ENCODE assay signal across 8 cellular contexts in genomic region chr7:15685358-15686181, GRCh38. TPM values are rescaled to one million over a fixed set of nuclear protein-coding genes. Genes with fewer than 3 reads are reported as not detected.
A peak's percentile ranks its signal among the peaks of the same experiment; 100 is the strongest.
DNase-seq lines count a peak whose midpoint lies in the region; ATAC-seq, FAIRE-seq and TF ChIP-seq lines count a peak whose summit lies in the region.
"Had no signal": no experiment of that assay in that cellular context is flagged by ENCODE, and none has a peak within 500 bp of the region (broad histone marks: within the 10 kb centered on the region; RNA-seq: fewer than 3 reads in every experiment).

No MANE protein-coding gene starts in this region.

- H3K36me3 ChIP-seq in HepG2 (replicated peaks in 1 of 2; ENCODE audit: control insufficient read depth in 1 of 2, insufficient read depth in 2 of 2, low read length in 2 of 2) (no peaks in the 10 kb centered on the region), tibial nerve (no peaks in the 10 kb centered on the region)

- DNase-seq in LHCN-M2 (ENCODE audit: low read depth) (peak; percentile 44), choroid plexus epithelial cell (ENCODE audit: low read depth) (peak; percentile 26), HepG2 (ENCODE audit: low spot score) (no peak), tibial nerve (ENCODE audit: low spot score in 2 of 2) (peak; percentile 41 to 58), NOMO-1 treated with DMSO at 0.1 percent for 48 hours (lab: John Stamatoyannopoulos, UW; ENCODE audit: unreplicated experiment) (no peak), cerebellar cortex (ENCODE audit: low spot score) (no peak), HPDE6-E6E7 (ENCODE audit: extremely low spot score) (no peak)
- DNase-seq: activated B cell treated with CpG ODN at 0.5 μM for 24 hours had no signal

- H2AFZ ChIP-seq in HepG2 (ENCODE audit: low read length), result no peak overlapping the region

- no TSS peak for BruUV-seq in HepG2 (replicated peaks; lab: Mats Ljungman, UMichigan)

- H3K4me3 ChIP-seq in choroid plexus epithelial cell (ENCODE audit: low read depth, low read length) (peak overlapping the region; percentile 1), HepG2 (replicated peaks in 1 of 3; ENCODE audit: insufficient read depth in 1 of 3, low read depth in 2 of 3, low read length in 3 of 3) (no peak overlapping the region), tibial nerve (peak overlapping the region; percentile 44 to 82 (median 54))

- no peak for ATAC-seq in HepG2

- no peak for FAIRE-seq in HepG2 (lab: Jason Lieb, UNC)

- H3K4me1 ChIP-seq in HepG2 (ENCODE audit: insufficient read depth, low read length) (no peaks in the 10 kb centered on the region), tibial nerve (peaks cover 0 to 5% (median 0%) of the 10 kb centered on the region in 4 donors)

- no peak overlapping the region for H3K27ac ChIP-seq in HepG2 (ENCODE audit: extremely low read length, insufficient read depth, low read length)
- H3K27ac ChIP-seq in tibial nerve, result peak overlapping the region; percentile 70 to 94 (median 86)

- H3K4me2 ChIP-seq in HepG2 (ENCODE audit: low read depth, low read length), result no peak overlapping the region

- no peak for TF ChIP-seq CTCF in choroid plexus epithelial cell (conservative IDR thresholded peaks at IDR 0.05; ENCODE audit: low read depth, low read length)
- TF ChIP-seq CTCF in HepG2 (CRISPR knock-in tag; IDR thresholded peaks at IDR 0.05), result no peak
- TF ChIP-seq CTCF in tibial nerve (IDR thresholded peaks at IDR 0.05), result peak in 1 of 5 experiments; percentile 12

- no peak for TF ChIP-seq RAD21 in HepG2 (CRISPR knock-in tag; IDR thresholded peaks at IDR 0.05)

- 37% methylated on average over 36 of the region's 50 CpGs for WGBS in HepG2 (ENCODE audit: low lambda C conversion rate)
- 1 to 2% methylated on average over 43 to 47 of the region's 50 CpGs for WGBS in tibial nerve, 2 donors

- no peaks in the 10 kb centered on the region for H4K20me1 ChIP-seq in HepG2 (ENCODE audit: insufficient read depth, low read length)

- H3K27me3 ChIP-seq in HepG2 (ENCODE audit: control insufficient read depth in 1 of 2, insufficient read depth in 2 of 2, low read length in 2 of 2) (peaks cover 0 to 20% of the 10 kb centered on the region in 2 experiments; a peak in 2 of 5 replicates), tibial nerve (peaks cover 0 to 7% of the 10 kb centered on the region in 2 donors)

- TF ChIP-seq POLR2A in HepG2 (IDR thresholded peaks at IDR 0.05; ENCODE audit: insufficient read depth in 1 of 2, low read depth in 2 of 2, low read length in 2 of 2) (no peak), tibial nerve (IDR thresholded peaks at IDR 0.05) (no peak)

- CTCF ChIA-PET in HepG2 (lab: Yijun Ruan, JAX; ENCODE audit: low intra/inter-chr PET ratio, low total read pairs), result no interaction called here

- H3K9me3 ChIP-seq in HepG2 (ENCODE audit: low read length) (no peaks in the 10 kb centered on the region), tibial nerve (no peaks in the 10 kb centered on the region)

- POLR2A ChIA-PET in HepG2 (lab: Yijun Ruan, JAX), result no interaction called here

- H3K9ac ChIP-seq in HepG2 (ENCODE audit: insufficient read depth, low read depth, low read length), result no peak overlapping the region

- intact Hi-C loops in HepG2 (cut with micrococcal nuclease; ENCODE audit: unreplicated experiment), result no loop called here

- TF ChIP-seq EP300 in HepG2 (IDR thresholded peaks at IDR 0.05; ENCODE audit: low read depth in 2 of 2, low read length in 2 of 2), result no peak
- no peak for TF ChIP-seq EP300 in HepG2 (CRISPR knock-in tag; IDR thresholded peaks at IDR 0.05; ENCODE audit: borderline replicate concordance)
- peak in 1 of 2 donors; percentile 83 for TF ChIP-seq EP300 in tibial nerve (IDR thresholded peaks at IDR 0.05)

- in situ Hi-C loops in HepG2 (cut with HindIII; ENCODE audit: extremely low pct_ligation_motif_present, low pct_unique_long_range_greater_than_20kb), result no loop called here

- no peaks in the 10 kb centered on the region for H3K79me2 ChIP-seq in HepG2 (ENCODE audit: insufficient read depth, low read length)

TF ChIP-seq in HepG2, 621 proteins besides CTCF, POLR2A, EP300 and RAD21:
- TF ChIP-seq AFF4 (CRISPR knock-in tag; IDR thresholded peaks at IDR 0.05) (no peak), CEBPB (IDR thresholded peaks at IDR 0.05; ENCODE audit: borderline replicate concordance, low read depth, low read length) (peak; percentile 65; the same call in 1 of the 2 replicates)

RNA-seq across cellular contexts. Expression of gene MEOX2, which starts 0.9 kb away (rescaled TPM):
- total RNA-seq in LHCN-M2 (2014; rRNA removed) (0.06 TPM in 1 of 2 replicates, not detected in the other), HepG2 (2016; rRNA removed; fragmentation: Illumina TruSeq; extraction: Trizol) (not detected in 2 replicates), tibial nerve (100 to 1,000 TPM in 2 of 4 donors, 10 to 100 TPM in 2; 43.2 to 115 (median 104) TPM)
- 0.05 TPM for polyA plus RNA-seq in LHCN-M2 (2012)
- not detected in 2 replicates for total RNA-seq in HepG2 (2016; cell fraction: cytosol; rRNA removed; fragmentation: Illumina TruSeq; extraction: Trizol; ENCODE audit: low read depth)
- total RNA-seq in HepG2 (2016; cell fraction: insoluble cytoplasmic fraction; rRNA removed; fragmentation: Illumina TruSeq; extraction: Trizol), result not detected in 2 replicates
- not detected in 2 replicates for total RNA-seq in HepG2 (2016; cell fraction: membrane; rRNA removed; fragmentation: Illumina TruSeq; extraction: Trizol)
- total RNA-seq in HepG2 (2016; cell fraction: nucleus; rRNA removed; fragmentation: Illumina TruSeq; extraction: Trizol), result not detected in 2 replicates
- polyA plus RNA-seq in HepG2 (2011; rRNA removed), result not detected in 2 replicates
- not detected in 2 replicates for polyA plus RNA-seq in HepG2 (2011; cell fraction: cytosol; rRNA removed)
- not detected in 2 replicates for polyA plus RNA-seq in HepG2 (2011; cell fraction: nucleus; rRNA removed)
- not detected in 2 replicates for polyA plus RNA-seq in HepG2 (2012)
- not detected in 2 replicates for polyA plus RNA-seq in HepG2 (2016; cell fraction: cytosol; fragmentation: Illumina TruSeq; extraction: Trizol; ENCODE audit: low read depth)
- not detected in 2 replicates for polyA plus RNA-seq in HepG2 (2016; cell fraction: insoluble cytoplasmic fraction; fragmentation: Illumina TruSeq; extraction: Trizol; ENCODE audit: low read depth)
- polyA plus RNA-seq in HepG2 (2016; cell fraction: membrane; fragmentation: Illumina TruSeq; extraction: Trizol; ENCODE audit: low read depth), result not detected in 2 replicates
- not detected in 2 replicates for polyA plus RNA-seq in HepG2 (2016; cell fraction: nucleus; fragmentation: Illumina TruSeq; extraction: Trizol; ENCODE audit: insufficient read depth, low read depth)
- polyA minus RNA-seq in HepG2 (2011; rRNA and poly(A)+ RNA removed; ENCODE audit: low replicate concordance), result not detected in 2 replicates
- polyA minus RNA-seq in HepG2 (2011; cell fraction: cytosol; rRNA and poly(A)+ RNA removed), result not detected in 2 replicates
- not detected in 2 replicates for polyA minus RNA-seq in HepG2 (2011; cell fraction: nucleus; rRNA and poly(A)+ RNA removed)
- total RNA-seq: activated B cell treated with CpG ODN at 0.5 μM for 24 hours had no signal

Comparison
In these comparisons a context has a peak if more than half of its experiments do, and no peak if none do; other contexts are left out.
1. DNase-seq: peak in LHCN-M2 (single experiment), choroid plexus epithelial cell (single experiment) and tibial nerve (2 of 2); none in HepG2 (single experiment), NOMO-1 treated with DMSO at 0.1 percent for 48 hours (single experiment), cerebellar cortex (single experiment) and HPDE6-E6E7 (single experiment).
2. H3K4me3 ChIP-seq: peak in choroid plexus epithelial cell (single experiment) and tibial nerve (4 of 4); none in HepG2 (0 of 3).
3. RNA of gene MEOX2, which starts 0.9 kb away (total RNA-seq): 43.2 to 115 TPM in tibial nerve; 0.06 TPM in LHCN-M2 and not detected in HepG2; every median in the first group is over 10 times any median in the second.